In genomic region chr12:56716458-56716857, GRCh38 we compare ENCODE assay signal across 13 cellular contexts. TPM values are rescaled to one million over a fixed set of nuclear protein-coding genes. Genes with fewer than 3 reads are reported as not detected.
DNase-seq lines count a peak whose midpoint lies in the region; ATAC-seq and TF ChIP-seq lines count a peak whose summit lies in the region.
"Had no signal": no experiment of that assay in that cellular context is flagged by ENCODE, and none has a peak within 500 bp of the region (broad histone marks: within the 10 kb centered on the region; RNA-seq: fewer than 3 reads in every experiment).

No MANE protein-coding gene starts in this region.

- intact Hi-C loops in activated CD4-positive, alpha-beta memory T cell treated with anti-CD3 and anti-CD28 coated beads for 36 hours (cut with micrococcal nuclease): no loop called here
- intact Hi-C loops in right lobe of liver (cut with DNase I): no loop called here
- intact Hi-C loops in left ventricle myocardium inferior (cut with micrococcal nuclease): no loop called here

- H3K4me3 ChIP-seq in right lobe of liver (no peak overlapping the region), left ventricle myocardium inferior (no peak overlapping the region)
- H3K4me3 ChIP-seq: dorsolateral prefrontal cortex, Peyer's patch had no signal

- 55% methylated on average over 1 of the region's 1 CpG for WGBS in right lobe of liver (ENCODE audit: insufficient coverage, low coverage, low lambda C conversion rate, missing lambda C conversion rate)

- H3K36me3 Mint-ChIP-seq in activated naive CD4-positive, alpha-beta T cell treated with anti-CD3 and anti-CD28 coated beads, Interleukin-2, amount 50 U/mL, for 24 hours: peaks cover 51% of the 10 kb centered on the region
- peaks cover 79% of the 10 kb centered on the region for H3K36me3 Mint-ChIP-seq in activated CD4-positive, alpha-beta memory T cell treated with anti-CD3 and anti-CD28 coated beads for 36 hours

- CTCF ChIA-PET in activated CD4-positive, alpha-beta memory T cell treated with anti-CD3 and anti-CD28 coated beads for 36 hours (lab: Charles Lee): interaction anchor here (1.5 kb wide), 1 partner anchor 285 kb away, joined by 5 read pairs; no protein-coding TSS in a partner anchor

- H3K9me3 Mint-ChIP-seq in activated naive CD4-positive, alpha-beta T cell treated with anti-CD3 and anti-CD28 coated beads, Interleukin-2, amount 50 U/mL, for 24 hours: no peaks in the 10 kb centered on the region
- no peaks in the 10 kb centered on the region for H3K9me3 Mint-ChIP-seq in activated CD4-positive, alpha-beta memory T cell treated with anti-CD3 and anti-CD28 coated beads for 36 hours

- peak in 1 of 4 donors; percentile 3 for ATAC-seq in right lobe of liver
- no peak for ATAC-seq in HG02763 (IDR thresholded peaks at IDR 0.05; ENCODE audit: unreplicated experiment)
- ATAC-seq in GM21529 (IDR thresholded peaks at IDR 0.05; ENCODE audit: unreplicated experiment): no peak

- H3K27ac Mint-ChIP-seq in activated naive CD4-positive, alpha-beta T cell treated with anti-CD3 and anti-CD28 coated beads, Interleukin-2, amount 50 U/mL, for 24 hours: peak overlapping the region; percentile 66
- peak overlapping the region; percentile 48 for H3K27ac Mint-ChIP-seq in activated CD4-positive, alpha-beta memory T cell treated with anti-CD3 and anti-CD28 coated beads for 36 hours

- H3K27me3 ChIP-seq in right lobe of liver: no peaks in the 10 kb centered on the region
- no peaks in the 10 kb centered on the region for H3K27me3 ChIP-seq in left ventricle myocardium inferior (ENCODE audit: low read depth)
- H3K27me3 ChIP-seq: dorsolateral prefrontal cortex, Peyer's patch had no signal

- peaks cover 0 to 12% (median 4%) of the 10 kb centered on the region in 4 donors for H3K4me1 ChIP-seq in right lobe of liver
- H3K4me1 ChIP-seq in left ventricle myocardium inferior: peaks cover 60% of the 10 kb centered on the region

- no peak for TF ChIP-seq CTCF in right lobe of liver (IDR thresholded peaks at IDR 0.05)
- TF ChIP-seq CTCF in left ventricle myocardium inferior (IDR thresholded peaks at IDR 0.05; ENCODE audit: borderline replicate concordance): no peak

- no peaks in the 10 kb centered on the region for H3K27me3 Mint-ChIP-seq in activated naive CD4-positive, alpha-beta T cell treated with anti-CD3 and anti-CD28 coated beads, Interleukin-2, amount 50 U/mL, for 24 hours
- no peaks in the 10 kb centered on the region for H3K27me3 Mint-ChIP-seq in activated CD4-positive, alpha-beta memory T cell treated with anti-CD3 and anti-CD28 coated beads for 36 hours

- H3K4me1 Mint-ChIP-seq in activated naive CD4-positive, alpha-beta T cell treated with anti-CD3 and anti-CD28 coated beads, Interleukin-2, amount 50 U/mL, for 24 hours: peaks cover 55% of the 10 kb centered on the region
- peaks cover 49% of the 10 kb centered on the region for H3K4me1 Mint-ChIP-seq in activated CD4-positive, alpha-beta memory T cell treated with anti-CD3 and anti-CD28 coated beads for 36 hours (ENCODE audit: low read depth)

- POLR2A ChIA-PET in activated CD4-positive, alpha-beta memory T cell treated with anti-CD3 and anti-CD28 coated beads for 36 hours (lab: Charles Lee): interaction anchor here (0.7 to 1.3 kb wide), 4 partner anchors 9 to 80 kb away, joined by 3 to 4 read pairs (median 4); no protein-coding TSS in a partner anchor

- DNase-seq in activated naive CD4-positive, alpha-beta T cell treated with anti-CD3 and anti-CD28 coated beads, Interleukin-2, amount 50 U/mL, for 16 hours: no peak
- DNase-seq in activated CD4-positive, alpha-beta memory T cell treated with anti-CD3 and anti-CD28 coated beads for 36 hours: no peak
- DNase-seq in right lobe of liver: peak in 2 of 3 donors; percentile 12 to 35
- DNase-seq in left ventricle myocardium inferior: no peak
- DNase-seq in epidermal melanocyte (ENCODE audit: insufficient read length, low spot score): no peak
- DNase-seq: AML-193, NCI-H2171 had no signal

- peaks cover 16 to 58% (median 36%) of the 10 kb centered on the region in 4 donors for H3K36me3 ChIP-seq in right lobe of liver
- peaks cover 68% of the 10 kb centered on the region for H3K36me3 ChIP-seq in left ventricle myocardium inferior

- H3K4me3 Mint-ChIP-seq in activated naive CD4-positive, alpha-beta T cell treated with anti-CD3 and anti-CD28 coated beads, Interleukin-2, amount 50 U/mL, for 24 hours: peak overlapping the region; percentile 6
- H3K4me3 Mint-ChIP-seq in activated CD4-positive, alpha-beta memory T cell treated with anti-CD3 and anti-CD28 coated beads for 36 hours: no peak overlapping the region

- no peak for TF ChIP-seq POLR2A in right lobe of liver (IDR thresholded peaks at IDR 0.05)

- H3K9me3 ChIP-seq in right lobe of liver (no peaks in the 10 kb centered on the region), left ventricle myocardium inferior (replicated peaks) (no peaks in the 10 kb centered on the region)
- H3K9me3 ChIP-seq: Peyer's patch had no signal

- H3K27ac ChIP-seq in right lobe of liver (no peak overlapping the region), left ventricle myocardium inferior (replicated peaks) (no peak overlapping the region)
- H3K27ac ChIP-seq: parathyroid adenoma, Peyer's patch had no signal

RNA-seq across cellular contexts. Expression of gene NACA, which starts 8.6 kb away (rescaled TPM):
- total RNA-seq in activated CD4-positive, alpha-beta memory T cell treated with anti-CD3 and anti-CD28 coated beads for 36 hours: 1,000 to 10,000 TPM; 1,098 to 1,103 TPM
- total RNA-seq in right lobe of liver (100 to 1,000 TPM; 218 to 501 (median 330) TPM), left ventricle myocardium inferior (477 TPM)

RNA-seq across cellular contexts. Expression of gene PTGES3, which starts 28.4 kb away (rescaled TPM):
- total RNA-seq in activated CD4-positive, alpha-beta memory T cell treated with anti-CD3 and anti-CD28 coated beads for 36 hours: 100 to 1,000 TPM; 355 to 356 TPM
- total RNA-seq in right lobe of liver (100 to 1,000 TPM in 2 of 6 experiments, 10 to 100 TPM in 4; 70.0 to 184 (median 81.8) TPM), left ventricle myocardium inferior (136 TPM)

RNA-seq across cellular contexts. Expression of gene PRIM1, which starts 35.7 kb away (rescaled TPM):
- 10 to 100 TPM; 74.5 to 75.3 TPM for total RNA-seq in activated CD4-positive, alpha-beta memory T cell treated with anti-CD3 and anti-CD28 coated beads for 36 hours
- total RNA-seq in right lobe of liver (1 to 10 TPM; 1.3 to 8.5 (median 4.5) TPM), left ventricle myocardium inferior (2.7 TPM)

RNA-seq across cellular contexts. Expression of gene HSD17B6, which starts 46.7 kb away (rescaled TPM):
- 1 to 10 TPM; 2.6 to 4.1 TPM for total RNA-seq in activated CD4-positive, alpha-beta memory T cell treated with anti-CD3 and anti-CD28 coated beads for 36 hours
- 1,000 to 10,000 TPM in 1 of 6 experiments, 100 to 1,000 TPM in 5; 243 to 1,112 (median 514) TPM for total RNA-seq in right lobe of liver
- total RNA-seq in left ventricle myocardium inferior: not detected

Comparison
In these comparisons a context has a peak if more than half of its experiments do, and no peak if none do; other contexts are left out.
1. DNase-seq: peak in right lobe of liver (2 of 3); none in activated naive CD4-positive, alpha-beta T cell treated with anti-CD3 and anti-CD28 coated beads, Interleukin-2, amount 50 U/mL, for 16 hours (single experiment), activated CD4-positive, alpha-beta memory T cell treated with anti-CD3 and anti-CD28 coated beads for 36 hours (single experiment), left ventricle myocardium inferior (single experiment) and epidermal melanocyte (single experiment).
2. RNA of gene PRIM1, which starts 35.7 kb away (total RNA-seq): 74.5 to 75.3 TPM in activated CD4-positive, alpha-beta memory T cell treated with anti-CD3 and anti-CD28 coated beads for 36 hours; 1.3 to 8.5 TPM in right lobe of liver and 2.7 TPM in left ventricle myocardium inferior (single experiment); every median in the first group is over 4 times any median in the second.